Comparison of ENCODE assay signal across 8 cellular contexts in the genomic region with DNA sequence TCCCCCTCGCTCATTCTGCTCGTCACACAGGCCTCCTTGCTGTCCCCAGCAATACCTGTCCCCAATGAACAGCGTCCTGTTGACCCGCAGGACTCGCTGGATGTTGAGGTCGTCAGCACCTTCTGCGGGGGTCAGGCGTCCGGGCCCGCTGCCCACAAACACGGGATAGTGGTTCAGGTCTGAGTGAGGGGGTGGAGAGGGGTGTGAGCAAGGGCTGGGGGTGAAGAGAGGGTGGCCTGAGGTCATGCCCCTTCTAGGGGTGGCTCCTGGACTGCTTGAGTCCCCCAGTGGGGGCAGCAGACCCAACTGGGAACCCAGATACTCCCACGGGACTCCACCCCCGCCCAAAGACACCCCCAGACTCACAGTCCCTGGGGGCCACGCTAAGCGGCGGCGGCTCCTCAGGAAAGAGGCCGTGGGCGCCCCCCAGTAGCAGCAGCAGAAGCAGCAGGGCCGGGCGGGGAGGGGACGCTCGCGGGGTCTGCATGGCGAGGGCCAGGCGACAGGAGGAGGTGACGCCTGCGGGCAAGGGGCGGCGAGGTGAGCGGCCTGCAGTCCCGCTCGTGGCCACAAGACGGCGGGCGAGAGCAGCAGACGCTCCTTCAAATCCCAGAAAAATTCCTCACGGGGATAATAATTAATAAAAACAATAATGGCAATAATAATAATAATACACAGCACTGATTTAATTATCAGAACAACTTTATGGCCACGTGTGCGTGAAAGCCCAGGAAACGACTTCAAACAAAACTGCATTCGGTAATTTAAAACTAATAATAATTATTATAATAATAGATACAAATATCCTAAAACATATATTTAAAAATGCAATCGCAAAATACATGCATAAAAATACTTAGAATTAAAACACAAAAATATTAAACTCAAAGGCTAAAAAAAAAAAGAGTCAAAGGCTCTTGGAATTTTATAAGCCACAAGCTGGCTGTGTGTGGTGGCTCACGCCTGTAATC. TPM values are rescaled to one million over a fixed set of nuclear protein-coding genes. Genes with fewer than 3 reads are reported as not detected.
DNase-seq lines count a peak whose midpoint lies in the region; ATAC-seq and TF ChIP-seq lines count a peak whose summit lies in the region.

No MANE protein-coding gene starts in this region.

- peak overlapping the region in 2 of 4 donors; percentile 45 to 57 for H3K27ac ChIP-seq in sigmoid colon

- H3K27me3 ChIP-seq in sigmoid colon: no peaks in the 10 kb centered on the region

- H3K36me3 ChIP-seq in sigmoid colon: no peaks in the 10 kb centered on the region

- 26 to 32% methylated on average over 44 of the region's 44 CpGs for WGBS in sigmoid colon, 2 donors

- TF ChIP-seq POLR2A in sigmoid colon (IDR thresholded peaks at IDR 0.05): no peak

- intact Hi-C loops in sigmoid colon (cut with DNase I): loop anchor here (5.0 kb wide), 1 partner anchor 79 kb away; a partner anchor contains a TSS

- no peaks in the 10 kb centered on the region for H3K9me3 ChIP-seq in sigmoid colon

- no peak for ATAC-seq in GM19467 (IDR thresholded peaks at IDR 0.05; ENCODE audit: unreplicated experiment)
- ATAC-seq in HG02571 (IDR thresholded peaks at IDR 0.05; ENCODE audit: unreplicated experiment): no peak

- TF ChIP-seq CTCF in GM12873 (IDR thresholded peaks at IDR 0.05; ENCODE audit: insufficient read depth, low read depth, low read length, missing control alignments): peak; percentile 95
- peak; percentile 98 for TF ChIP-seq CTCF in WI38 (IDR thresholded peaks at IDR 0.05; ENCODE audit: low read depth, low read length)
- peak; percentile 80 for TF ChIP-seq CTCF in fibroblast of mammary gland (conservative IDR thresholded peaks at IDR 0.05; ENCODE audit: control insufficient read depth, insufficient read depth, low read depth, low read length)
- TF ChIP-seq CTCF in sigmoid colon (IDR thresholded peaks at IDR 0.05): peak; percentile 91 to 99 (median 96)

- peaks cover 0 to 7% (median 5%) of the 10 kb centered on the region in 4 donors for H3K4me1 ChIP-seq in sigmoid colon

- no peak overlapping the region for H3K4me3 ChIP-seq in WI38 (ENCODE audit: low read depth, low read length)
- H3K4me3 ChIP-seq in fibroblast of mammary gland (ENCODE audit: control insufficient read depth, low read depth, low read length): no peak overlapping the region
- H3K4me3 ChIP-seq in sigmoid colon: peak overlapping the region; percentile 2 to 35 (median 18)

- DNase-seq in AG08395 (ENCODE audit: low spot score) (peak; percentile 55), fibroblast of mammary gland (ENCODE audit: low read depth) (no peak), sigmoid colon (no peak), SIG-M5 (lab: John Stamatoyannopoulos, UW) (no peak)

- no peak for TF ChIP-seq EP300 in sigmoid colon (IDR thresholded peaks at IDR 0.05)

RNA-seq across cellular contexts. Expression of a gene that starts 1.2 kb away (rescaled TPM):
- 1 to 10 TPM; 1.1 to 5.7 (median 1.6) TPM for total RNA-seq in sigmoid colon
- polyA plus RNA-seq in sigmoid colon: 10 to 100 TPM in 1 of 3 donors, 1 to 10 TPM in 1, under 1 TPM in 1; 0.60 to 16.9 (median 4.7) TPM

RNA-seq across cellular contexts. Expression of a gene that starts 18.4 kb away (rescaled TPM):
- total RNA-seq in sigmoid colon: 1 to 10 TPM in 1 of 4 donors, under 1 TPM in 2, not detected in 1; 0.36 to 2.3 (median 0.49) TPM
- polyA plus RNA-seq in sigmoid colon: 10 to 100 TPM in 1 of 3 donors, 1 to 10 TPM in 2; 2.4 to 21.0 (median 3.7) TPM

RNA-seq across cellular contexts. Expression of a gene that starts 23.2 kb away (rescaled TPM):
- total RNA-seq in sigmoid colon: 10 to 100 TPM in 1 of 4 donors, 1 to 10 TPM in 3; 2.5 to 10.0 (median 4.2) TPM
- 1 to 10 TPM in 2 of 3 donors, under 1 TPM in 1; 0.69 to 3.1 (median 2.4) TPM for polyA plus RNA-seq in sigmoid colon

RNA-seq across cellular contexts. Expression of a gene that starts 40.0 kb away (rescaled TPM):
- 10 to 100 TPM; 41.3 to 71.7 (median 55.9) TPM for total RNA-seq in sigmoid colon
- polyA plus RNA-seq in sigmoid colon: 10 to 100 TPM in 1 of 3 donors, 1 to 10 TPM in 1, under 1 TPM in 1; 0.69 to 22.3 (median 1.8) TPM

Comparison
In these comparisons a context has a peak if more than half of its experiments do, and no peak if none do; other contexts are left out.
1. H3K4me3 ChIP-seq: peak in sigmoid colon (4 of 4); none in WI38 (single experiment) and fibroblast of mammary gland (single experiment).
2. Peak in every context shown above with its lines, with median percentiles within 50 percentile points of each other: CTCF ChIP-seq.